Comparison of ENCODE assay signal across 2 cellular contexts in genomic region chr2:69933254-69933828, GRCh38.
A peak's percentile ranks its signal among the peaks of the same experiment; 100 is the strongest.
TF ChIP-seq lines count a peak whose summit lies in the region.

No MANE protein-coding gene starts in this region.

TF ChIP-seq in IMR-90, 13 proteins besides CTCF, POLR2A, EP300 and RAD21:
- TF ChIP-seq NFE2L2 (IDR thresholded peaks at IDR 0.05; ENCODE audit: low read depth, low read length) (no peak), RFX5 (IDR thresholded peaks at IDR 0.05; ENCODE audit: low read depth, low read length) (no peak), FOS (IDR thresholded peaks at IDR 0.05; ENCODE audit: low read depth, low read length) (no peak), BHLHE40 (IDR thresholded peaks at IDR 0.05; ENCODE audit: low read depth, low read length) (no peak), ELK1 (IDR thresholded peaks at IDR 0.05; ENCODE audit: borderline replicate concordance, low read depth, low read length) (no peak), SMC3 (IDR thresholded peaks at IDR 0.05; ENCODE audit: low read depth, low read length) (no peak)

TF ChIP-seq in GM12878, 131 proteins besides CTCF, POLR2A, EP300 and RAD21:
- peak; percentile 18; the same call in 1 of the 2 replicates for TF ChIP-seq EED (IDR thresholded peaks at IDR 0.05; ENCODE audit: low read depth)
- no peak for TF ChIP-seq SRF (IDR thresholded peaks at IDR 0.05; ENCODE audit: low read depth in 2 of 2, low read length in 2 of 2)
